In genomic region chr11:129018991-129019390, GRCh38 we compare ENCODE assay signal across 14 cellular contexts.
"Had no signal": no experiment of that assay in that cellular context is flagged by ENCODE, and none has a peak within 500 bp of the region (broad histone marks: within the 10 kb centered on the region; RNA-seq: fewer than 3 reads in every experiment).

No MANE protein-coding gene starts in this region.

- FAIRE-seq: endothelial cell of umbilical vein had no signal

- H3K4me3 Mint-ChIP-seq: activated CD4-positive, alpha-beta T cell treated with anti-CD3 and anti-CD28 coated beads, Interleukin-2, amount 10 ng/mL, durations not matched to agents 24 days and 14 days; activated T-helper 1 cell treated with anti-CD3 and anti-CD28 coated beads, Interleukin-12 subunit alpha, Interleukin-12 subunit beta, Interleukin-2, Interleukin-4 antibody, amounts not matched to agents 30 ng/mL and 10 ng/mL and 1 ng/mL, durations not matched to agents 14 hours and 24 hours and 36 hours; nephron; stimulated activated memory B cell treated with anti-CD40 and anti-IgM and Interleukin-4, amounts not matched to agents 10 μg/mL and 1 μg/mL and 100 μg/mL, for 72 hours had no signal

- H3K36me3 ChIP-seq: breast epithelium, gastroesophageal sphincter, spleen had no signal

- H3K27me3 ChIP-seq: breast epithelium, gastroesophageal sphincter, spleen had no signal

- H3K4me1 Mint-ChIP-seq: stimulated activated memory B cell treated with anti-CD40 and anti-IgM and Interleukin-4, amounts not matched to agents 10 μg/mL and 1 μg/mL and 100 μg/mL, for 72 hours had no signal

- H3K27me3 Mint-ChIP-seq: stimulated activated memory B cell treated with anti-CD40 and anti-IgM and Interleukin-4, amounts not matched to agents 10 μg/mL and 1 μg/mL and 100 μg/mL, for 72 hours had no signal

- H3K27ac Mint-ChIP-seq: activated CD4-positive, alpha-beta T cell treated with anti-CD3 and anti-CD28 coated beads, Interleukin-2, amount 10 ng/mL, durations not matched to agents 24 days and 14 days; activated T-helper 1 cell treated with anti-CD3 and anti-CD28 coated beads, Interleukin-12 subunit alpha, Interleukin-12 subunit beta, Interleukin-2, Interleukin-4 antibody, amounts not matched to agents 30 ng/mL and 10 ng/mL and 1 ng/mL, durations not matched to agents 14 hours and 24 hours and 36 hours; nephron; stimulated activated memory B cell treated with anti-CD40 and anti-IgM and Interleukin-4, amounts not matched to agents 10 μg/mL and 1 μg/mL and 100 μg/mL, for 72 hours had no signal

- H3K36me3 Mint-ChIP-seq: stimulated activated memory B cell treated with anti-CD40 and anti-IgM and Interleukin-4, amounts not matched to agents 10 μg/mL and 1 μg/mL and 100 μg/mL, for 72 hours had no signal

- H3K27ac ChIP-seq: breast epithelium, gastroesophageal sphincter, psoas muscle, spleen had no signal

- H3K9me3 Mint-ChIP-seq: activated CD4-positive, alpha-beta T cell treated with anti-CD3 and anti-CD28 coated beads, Interleukin-2, amount 10 ng/mL, durations not matched to agents 24 days and 14 days; activated T-helper 1 cell treated with anti-CD3 and anti-CD28 coated beads, Interleukin-12 subunit alpha, Interleukin-12 subunit beta, Interleukin-2, Interleukin-4 antibody, amounts not matched to agents 30 ng/mL and 10 ng/mL and 1 ng/mL, durations not matched to agents 14 hours and 24 hours and 36 hours; nephron; stimulated activated memory B cell treated with anti-CD40 and anti-IgM and Interleukin-4, amounts not matched to agents 10 μg/mL and 1 μg/mL and 100 μg/mL, for 72 hours had no signal

- H3K4me3 ChIP-seq: breast epithelium, gastroesophageal sphincter, lung, psoas muscle, spleen had no signal

- DNase-seq: activated CD4-positive, alpha-beta T cell treated with anti-CD3 and anti-CD28 coated beads, Interleukin-2, amount 10 ng/mL, durations not matched to agents 24 days and 14 days; activated naive CD4-positive, alpha-beta T cell; aorta; psoas muscle; spleen; stimulated activated CD4-positive, alpha-beta T cell treated with anti-CD3 and anti-CD28 coated beads, Interleukin-1b, Interleukin-23, amount 100 ng/mL, for 48 hours; trophoblast cell had no signal
